Comparison of ENCODE assay signal across 1 cellular context in genomic region chr9:100145167-100145934, GRCh38.
TF ChIP-seq lines count a peak whose summit lies in the region.
"Not testable (repeated sequence)": the region's sequence is repeated elsewhere in the genome, so short reads cannot be mapped to it uniquely, and the experiment has no call there.

No MANE protein-coding gene starts in this region.

TF ChIP-seq in K562, 482 proteins besides CTCF, POLR2A, EP300 and RAD21 (continued from another document):
- TF ChIP-seq MAZ (CRISPR knock-in tag; conservative IDR thresholded peaks at IDR 0.05 in 1 of 2, IDR thresholded peaks at IDR 0.05 in 1 of 2) (peak in 1 of 2 experiments; percentile 72; a peak in 2 of 4 replicates), HEY1 (CRISPR knock-in tag; IDR thresholded peaks at IDR 0.05; ENCODE audit: borderline replicate concordance) (0 out of 2 replicates have a peak, but pooled peaks have one; percentile 86), ZNF592 (IDR thresholded peaks at IDR 0.05) (peak; percentile 36; the same call in 1 of the 2 replicates), ZNF583 (CRISPR knock-in tag; IDR thresholded peaks at IDR 0.05) (0 out of 2 replicates have a peak, but pooled peaks have one; percentile 43), HIVEP1 (CRISPR knock-in tag; IDR thresholded peaks at IDR 0.05) (peak; percentile 55; the same call in 1 of the 2 replicates), OTX1 (CRISPR knock-in tag; IDR thresholded peaks at IDR 0.05) (peak; percentile 95; the same call in 1 of the 2 replicates), PHB2 (IDR thresholded peaks at IDR 0.05; ENCODE audit: low read depth) (peak; percentile 91), ARID1B (IDR thresholded peaks at IDR 0.05) (peak; percentile 98), KLF16 (IDR thresholded peaks at IDR 0.05) (0 out of 2 replicates have a peak, but pooled peaks have one; percentile 19), ZNF766 (CRISPR knock-in tag; conservative IDR thresholded peaks at IDR 0.05) (peak; percentile 56; the same call in 1 of the 2 replicates), NR2C1 (IDR thresholded peaks at IDR 0.05) (peak; percentile 71), NR2C1 (tag; IDR thresholded peaks at IDR 0.05) (peak; percentile 74), TAL1 (IDR thresholded peaks at IDR 0.05) (peak; percentile 96), HDAC1 (IDR thresholded peaks at IDR 0.05) (peak in 1 of 2 experiments; percentile 48; a peak in 2 of 4 replicates), TOE1 (IDR thresholded peaks at IDR 0.05; ENCODE audit: borderline replicate concordance) (peak; percentile 14; the same call in 1 of the 2 replicates), NR2C2 (tag; IDR thresholded peaks at IDR 0.05) (peak; percentile 40; the same call in 1 of the 2 replicates), DPF2 (IDR thresholded peaks at IDR 0.05) (peak; percentile 87), FOXM1 (IDR thresholded peaks at IDR 0.05; ENCODE audit: low read depth) (peak; percentile 83), TCF3 (CRISPR knock-in tag; IDR thresholded peaks at IDR 0.05) (peak; percentile 71), BCL6 (CRISPR knock-in tag; IDR thresholded peaks at IDR 0.05) (peak; percentile 64; the same call in 1 of the 2 replicates), STAT5A (IDR thresholded peaks at IDR 0.05; ENCODE audit: borderline replicate concordance, low read length) (peak; percentile 40; the same call in 1 of the 2 replicates), SOX6 (IDR thresholded peaks at IDR 0.05) (0 out of 2 replicates have a peak, but pooled peaks have one; percentile 26), PRDM10 (IDR thresholded peaks at IDR 0.05; ENCODE audit: partially characterized antibody) (peak; percentile 62), NCOR1 (IDR thresholded peaks at IDR 0.05) (peak; percentile 96), MBD2 (IDR thresholded peaks at IDR 0.05; ENCODE audit: borderline replicate concordance, low read depth) (0 out of 2 replicates have a peak, but pooled peaks have one; percentile 38), NFIC (IDR thresholded peaks at IDR 0.05) (peak; percentile 79), ZBTB11 (CRISPR knock-in tag; IDR thresholded peaks at IDR 0.05) (0 out of 6 replicates have a peak, but pooled peaks of 1 of the 3 experiments have one; percentile 26), KHSRP (IDR thresholded peaks at IDR 0.05) (peak; percentile 53; the same call in 1 of the 2 replicates), L3MBTL2 (IDR thresholded peaks at IDR 0.05) (peak; percentile 41; the same call in 1 of the 2 replicates), TEAD4 (IDR thresholded peaks at IDR 0.05; ENCODE audit: low read length) (peak; percentile 81), FOSL1 (tag; conservative IDR thresholded peaks at IDR 0.05) (peak; percentile 41; the same call in 1 of the 2 replicates), TEAD1 (CRISPR knock-in tag; IDR thresholded peaks at IDR 0.05) (peak in 1 of 2 experiments; percentile 61; a peak in 2 of 4 replicates), ZNF76 (CRISPR knock-in tag; IDR thresholded peaks at IDR 0.05; ENCODE audit: borderline replicate concordance) (0 out of 2 replicates have a peak, but pooled peaks have one; percentile 26), CXXC5 (CRISPR knock-in tag; IDR thresholded peaks at IDR 0.05) (peak; percentile 15; the same call in 1 of the 2 replicates)
- TF ChIP-seq TOE1 (CRISPR knock-in tag; IDR thresholded peaks at IDR 0.05; ENCODE audit: borderline replicate concordance, low read depth); NR2C2 (CRISPR knock-in tag; IDR thresholded peaks at IDR 0.05); FOXM1 (CRISPR knock-in tag; IDR thresholded peaks at IDR 0.05; ENCODE audit: low read depth); TEAD4 (CRISPR knock-in tag; IDR thresholded peaks at IDR 0.05; ENCODE audit: borderline replicate concordance): not testable (repeated sequence)
- TF ChIP-seq, protein P1, sequence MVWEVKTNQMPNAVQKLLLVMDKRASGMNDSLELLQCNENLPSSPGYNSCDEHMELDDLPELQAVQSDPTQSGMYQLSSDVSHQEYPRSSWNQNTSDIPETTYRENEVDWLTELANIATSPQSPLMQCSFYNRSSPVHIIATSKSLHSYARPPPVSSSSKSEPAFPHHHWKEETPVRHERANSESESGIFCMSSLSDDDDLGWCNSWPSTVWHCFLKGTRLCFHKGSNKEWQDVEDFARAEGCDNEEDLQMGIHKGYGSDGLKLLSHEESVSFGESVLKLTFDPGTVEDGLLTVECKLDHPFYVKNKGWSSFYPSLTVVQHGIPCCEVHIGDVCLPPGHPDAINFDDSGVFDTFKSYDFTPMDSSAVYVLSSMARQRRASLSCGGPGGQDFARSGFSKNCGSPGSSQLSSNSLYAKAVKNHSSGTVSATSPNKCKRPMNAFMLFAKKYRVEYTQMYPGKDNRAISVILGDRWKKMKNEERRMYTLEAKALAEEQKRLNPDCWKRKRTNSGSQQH (CRISPR knock-in tag; IDR thresholded peaks at IDR 0.05) = 0 out of 2 replicates have a peak, but pooled peaks have one; percentile 20
- TF ChIP-seq, protein P2, sequence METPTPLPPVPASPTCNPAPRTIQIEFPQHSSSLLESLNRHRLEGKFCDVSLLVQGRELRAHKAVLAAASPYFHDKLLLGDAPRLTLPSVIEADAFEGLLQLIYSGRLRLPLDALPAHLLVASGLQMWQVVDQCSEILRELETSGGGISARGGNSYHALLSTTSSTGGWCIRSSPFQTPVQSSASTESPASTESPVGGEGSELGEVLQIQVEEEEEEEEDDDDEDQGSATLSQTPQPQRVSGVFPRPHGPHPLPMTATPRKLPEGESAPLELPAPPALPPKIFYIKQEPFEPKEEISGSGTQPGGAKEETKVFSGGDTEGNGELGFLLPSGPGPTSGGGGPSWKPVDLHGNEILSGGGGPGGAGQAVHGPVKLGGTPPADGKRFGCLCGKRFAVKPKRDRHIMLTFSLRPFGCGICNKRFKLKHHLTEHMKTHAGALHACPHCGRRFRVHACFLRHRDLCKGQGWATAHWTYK (CRISPR knock-in tag; IDR thresholded peaks at IDR 0.05) = peak; percentile 72; the same call in 1 of the 2 replicates
- TF ChIP-seq, protein P3, sequence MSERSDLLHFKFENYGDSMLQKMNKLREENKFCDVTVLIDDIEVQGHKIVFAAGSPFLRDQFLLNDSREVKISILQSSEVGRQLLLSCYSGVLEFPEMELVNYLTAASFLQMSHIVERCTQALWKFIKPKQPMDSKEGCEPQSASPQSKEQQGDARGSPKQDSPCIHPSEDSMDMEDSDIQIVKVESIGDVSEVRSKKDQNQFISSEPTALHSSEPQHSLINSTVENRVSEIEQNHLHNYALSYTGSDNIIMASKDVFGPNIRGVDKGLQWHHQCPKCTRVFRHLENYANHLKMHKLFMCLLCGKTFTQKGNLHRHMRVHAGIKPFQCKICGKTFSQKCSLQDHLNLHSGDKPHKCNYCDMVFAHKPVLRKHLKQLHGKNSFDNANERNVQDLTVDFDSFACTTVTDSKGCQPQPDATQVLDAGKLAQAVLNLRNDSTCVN (CRISPR knock-in tag; IDR thresholded peaks at IDR 0.05) = peak; percentile 93; the same call in 1 of the 2 replicates
- TF ChIP-seq, protein P4, sequence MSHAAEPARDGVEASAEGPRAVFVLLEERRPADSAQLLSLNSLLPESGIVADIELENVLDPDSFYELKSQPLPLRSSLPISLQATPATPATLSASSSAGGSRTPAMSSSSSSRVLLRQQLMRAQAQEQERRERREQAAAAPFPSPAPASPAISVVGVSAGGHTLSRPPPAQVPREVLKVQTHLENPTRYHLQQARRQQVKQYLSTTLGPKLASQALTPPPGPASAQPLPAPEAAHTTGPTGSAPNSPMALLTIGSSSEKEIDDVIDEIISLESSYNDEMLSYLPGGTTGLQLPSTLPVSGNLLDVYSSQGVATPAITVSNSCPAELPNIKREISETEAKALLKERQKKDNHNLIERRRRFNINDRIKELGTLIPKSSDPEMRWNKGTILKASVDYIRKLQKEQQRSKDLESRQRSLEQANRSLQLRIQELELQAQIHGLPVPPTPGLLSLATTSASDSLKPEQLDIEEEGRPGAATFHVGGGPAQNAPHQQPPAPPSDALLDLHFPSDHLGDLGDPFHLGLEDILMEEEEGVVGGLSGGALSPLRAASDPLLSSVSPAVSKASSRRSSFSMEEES (CRISPR knock-in tag; IDR thresholded peaks at IDR 0.05) = peak; percentile 37; the same call in 1 of the 2 replicates
